In the genomic region with DNA sequence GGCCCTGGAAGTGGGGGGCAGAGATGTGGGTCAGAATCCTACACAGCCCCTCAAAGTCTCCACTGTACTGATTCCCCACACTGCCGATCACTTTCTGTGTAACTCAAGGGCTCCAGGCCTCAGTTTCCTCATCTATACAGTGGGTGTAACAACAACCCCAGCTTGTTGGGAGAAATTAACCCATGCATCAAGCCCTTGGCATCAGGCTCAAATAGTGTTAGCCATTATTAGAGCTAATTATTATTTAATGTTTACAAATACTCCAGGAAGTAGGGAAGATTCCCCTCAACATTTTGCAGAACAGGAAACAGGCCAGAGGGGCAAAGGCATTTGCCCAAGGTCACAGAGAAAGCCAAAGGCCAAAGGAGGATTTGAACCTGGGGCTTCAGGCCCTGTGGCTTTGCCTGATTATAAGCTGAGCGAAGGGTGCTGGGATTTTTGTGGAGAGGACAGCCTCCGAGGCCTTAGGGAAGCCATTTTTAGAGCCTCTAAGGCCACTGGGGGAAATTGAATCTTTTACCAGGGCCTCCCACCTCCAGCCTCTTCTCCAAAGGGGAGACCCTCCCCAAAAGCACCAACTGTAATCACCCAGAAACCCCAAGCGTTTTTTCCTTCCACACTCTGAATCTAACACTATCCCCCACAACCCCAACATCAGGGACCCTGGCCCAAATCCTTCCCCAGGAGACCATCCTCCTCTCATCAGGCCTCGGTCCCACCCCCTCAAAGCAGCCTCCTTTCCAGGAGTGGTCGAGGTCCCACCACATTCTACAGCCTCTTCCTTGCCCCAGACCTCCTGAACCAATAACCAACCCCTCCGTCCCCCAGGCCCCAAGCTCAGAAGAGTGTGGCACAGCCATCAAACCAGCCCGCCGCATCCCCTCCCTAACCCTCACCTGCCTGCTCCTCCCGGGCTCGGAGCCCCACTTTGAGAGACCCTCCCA, we compare ENCODE assay signal across 8 cellular contexts. TPM values are rescaled to one million over a fixed set of nuclear protein-coding genes. Genes with fewer than 3 reads are reported as not detected.
DNase-seq lines count a peak whose midpoint lies in the region; ATAC-seq, FAIRE-seq and TF ChIP-seq lines count a peak whose summit lies in the region.

No MANE protein-coding gene starts in this region.

- POLR2A ChIA-PET in endothelial cell of umbilical vein (lab: Charles Lee), result no interaction called here

- H3K4me3 ChIP-seq in SJCRH30 (peak overlapping the region; percentile 60), endothelial cell of umbilical vein (replicated peaks in 1 of 3; ENCODE audit: insufficient read depth in 1 of 3, low read depth in 1 of 3, low read length in 3 of 3) (peak overlapping the region; percentile 45 to 76 (median 61)), osteoblast (ENCODE audit: insufficient read depth, low read length) (peak overlapping the region; percentile 78)

- peaks cover 12% of the 10 kb centered on the region for H3K79me2 ChIP-seq in endothelial cell of umbilical vein (ENCODE audit: control insufficient read depth, insufficient read depth, low read length)
- H3K79me2 ChIP-seq in osteoblast (ENCODE audit: insufficient read depth, low read length), result peaks cover 19% of the 10 kb centered on the region

- in situ Hi-C loops in G401 (cut with HindIII; ENCODE audit: low sequenced_read_pairs), result no loop called here

- FAIRE-seq in endothelial cell of umbilical vein (lab: Jason Lieb, UNC), result no peak

- H3K4me2 ChIP-seq in endothelial cell of umbilical vein (ENCODE audit: insufficient read depth, low read length) (peak overlapping the region; percentile 88), osteoblast (ENCODE audit: insufficient read depth, low read length) (peak overlapping the region; percentile 95)

- no peak for TF ChIP-seq POLR2A in endothelial cell of umbilical vein (IDR thresholded peaks at IDR 0.05; ENCODE audit: low read depth, low read length)

- TF ChIP-seq CTCF in endothelial cell of umbilical vein (IDR thresholded peaks at IDR 0.05; ENCODE audit: extremely low read depth in 1 of 2, insufficient read depth in 1 of 2, low read depth in 1 of 2, low read length in 2 of 2) (no peak), osteoblast (IDR thresholded peaks at IDR 0.05; ENCODE audit: extremely low read depth, low read depth, low read length) (no peak)

- H2AFZ ChIP-seq in endothelial cell of umbilical vein (ENCODE audit: low read depth, low read length), result peak overlapping the region; percentile 3
- H2AFZ ChIP-seq in osteoblast (ENCODE audit: low read length), result no peak overlapping the region

- no peaks in the 10 kb centered on the region for H4K20me1 ChIP-seq in endothelial cell of umbilical vein (replicated peaks; ENCODE audit: control insufficient read depth, extremely low read depth, insufficient read depth, low read length)
- H4K20me1 ChIP-seq in osteoblast (ENCODE audit: insufficient read depth, low read length), result peaks cover 4% of the 10 kb centered on the region

- DNase-seq in G401 (ENCODE audit: low spot score) (peak; percentile 18), SJCRH30 (peak in 1 of 2 experiments; percentile 29), endothelial cell of umbilical vein (ENCODE audit: low read depth, low spot score) (no peak), osteoblast (ENCODE audit: insufficient read length, low spot score, missing footprints) (peak; percentile 88), NCI-H524 treated with DMSO at 0.1 percent for 48 hours (lab: John Stamatoyannopoulos, UW) (no peak), NCI-H187 treated with DMSO at 0.1 percent for 48 hours (lab: John Stamatoyannopoulos, UW) (no peak)

- H3K36me3 ChIP-seq in SJCRH30, result 0 out of 2 replicates have a peak, but pooled peaks cover 2% of the 10 kb centered on the region
- H3K36me3 ChIP-seq in endothelial cell of umbilical vein (ENCODE audit: control insufficient read depth in 2 of 2, extremely low read depth in 1 of 2, insufficient read depth in 2 of 2, low read length in 2 of 2), result peaks cover 3 to 20% of the 10 kb centered on the region in 2 experiments
- H3K36me3 ChIP-seq in osteoblast (ENCODE audit: insufficient read depth, low read length), result peaks cover 29% of the 10 kb centered on the region

- H3K9ac ChIP-seq in endothelial cell of umbilical vein (replicated peaks; ENCODE audit: extremely low read depth, insufficient read depth, low read length), result peak overlapping the region; percentile 48

- no peaks in the 10 kb centered on the region for H3K9me3 ChIP-seq in SJCRH30 (replicated peaks)
- no peaks in the 10 kb centered on the region for H3K9me3 ChIP-seq in endothelial cell of umbilical vein (replicated peaks; ENCODE audit: control insufficient read depth, insufficient read depth, low read length)
- no peaks in the 10 kb centered on the region for H3K9me3 ChIP-seq in osteoblast (ENCODE audit: low read depth, low read length)

- intact Hi-C loops in endothelial cell of umbilical vein (cut with micrococcal nuclease), result no loop called here

- no peak for ATAC-seq in GM21526 (IDR thresholded peaks at IDR 0.05; ENCODE audit: low FRiP score, unreplicated experiment)
- ATAC-seq in HG02981 (IDR thresholded peaks at IDR 0.05; ENCODE audit: unreplicated experiment), result no peak

- H3K27me3 ChIP-seq in SJCRH30 (no peaks in the 10 kb centered on the region), endothelial cell of umbilical vein (ENCODE audit: control insufficient read depth in 2 of 2, insufficient read depth in 2 of 2, low read length in 2 of 2) (no peaks in the 10 kb centered on the region), osteoblast (ENCODE audit: insufficient read depth, low read length) (no peaks in the 10 kb centered on the region)

- H3K4me1 ChIP-seq in SJCRH30, result 0 out of 2 replicates have a peak, but pooled peaks cover 5% of the 10 kb centered on the region
- H3K4me1 ChIP-seq in endothelial cell of umbilical vein (ENCODE audit: control insufficient read depth, extremely low read depth, insufficient read depth, low read length), result peaks cover 12% of the 10 kb centered on the region
- H3K4me1 ChIP-seq in osteoblast (ENCODE audit: insufficient read depth, low read length), result peaks cover 16% of the 10 kb centered on the region

- no peak overlapping the region for H3K27ac ChIP-seq in SJCRH30
- peak overlapping the region; percentile 12 for H3K27ac ChIP-seq in endothelial cell of umbilical vein (ENCODE audit: insufficient read depth, low read depth, low read length)
- peak overlapping the region; percentile 73 for H3K27ac ChIP-seq in osteoblast (ENCODE audit: low read depth, low read length)

- dilution Hi-C loops in endothelial cell of umbilical vein (cut with MboI; ENCODE audit: extremely low pct_ligation_motif_present, low sequenced_read_pairs), result no loop called here

- CTCF ChIA-PET in endothelial cell of umbilical vein (lab: Charles Lee), result interaction anchor here (0.7 to 1.3 kb wide), 4 partner anchors 22 to 305 kb away, joined by 3 to 4 read pairs (median 3); no protein-coding TSS in a partner anchor

- no TSS peak for BruUV-seq in endothelial cell of umbilical vein (replicated peaks; lab: Mats Ljungman, UMichigan)

- no peaks in the 10 kb centered on the region for H3K9me1 ChIP-seq in endothelial cell of umbilical vein (replicated peaks; ENCODE audit: control insufficient read depth, extremely low read depth, insufficient read depth, low read length)

RNA-seq across cellular contexts. Expression of a gene that starts 1.1 kb away (rescaled TPM):
- 404 and 484 TPM in 2 replicates for total RNA-seq in G401 (2014; rRNA removed; shearing (Covaris generic))
- total RNA-seq in SJCRH30 (2014; rRNA removed; shearing (Covaris generic)), result 86.8 and 88.3 TPM in 2 replicates
- 150 and 164 TPM in 2 replicates for total RNA-seq in endothelial cell of umbilical vein
- polyA plus RNA-seq in endothelial cell of umbilical vein, result 173 and 204 TPM in 2 replicates
- 163 and 210 TPM in 2 replicates for polyA plus RNA-seq in endothelial cell of umbilical vein (2011; cell fraction: cytosol; rRNA removed)
- 103 and 121 TPM in 2 replicates for polyA plus RNA-seq in endothelial cell of umbilical vein (2011; cell fraction: nucleus; rRNA removed)
- polyA plus RNA-seq in endothelial cell of umbilical vein (2012), result 130 and 195 TPM in 2 replicates
- 59.0 and 80.1 TPM in 2 replicates for polyA minus RNA-seq in endothelial cell of umbilical vein
- 149 TPM for polyA minus RNA-seq in endothelial cell of umbilical vein (2011; cell fraction: cytosol; rRNA and poly(A)+ RNA removed)
- 20.7 and 32.2 TPM in 2 replicates for polyA minus RNA-seq in endothelial cell of umbilical vein (2011; cell fraction: nucleus; rRNA and poly(A)+ RNA removed)
- total RNA-seq in osteoblast, result 253 and 288 TPM in 2 replicates

RNA-seq across cellular contexts. Expression of a gene that starts 15.4 kb away (rescaled TPM):
- 84.9 and 95.9 TPM in 2 replicates for total RNA-seq in G401 (2014; rRNA removed; shearing (Covaris generic))
- 71.0 and 75.8 TPM in 2 replicates for total RNA-seq in SJCRH30 (2014; rRNA removed; shearing (Covaris generic))
- total RNA-seq in endothelial cell of umbilical vein (127 and 134 TPM in 2 replicates), osteoblast (92.8 and 104 TPM in 2 replicates)
- 186 and 236 TPM in 2 replicates for polyA plus RNA-seq in endothelial cell of umbilical vein
- polyA plus RNA-seq in endothelial cell of umbilical vein (2011; cell fraction: cytosol; rRNA removed), result 181 and 184 TPM in 2 replicates
- 119 and 122 TPM in 2 replicates for polyA plus RNA-seq in endothelial cell of umbilical vein (2011; cell fraction: nucleus; rRNA removed)
- polyA plus RNA-seq in endothelial cell of umbilical vein (2012), result 121 and 147 TPM in 2 replicates
- 136 and 138 TPM in 2 replicates for polyA minus RNA-seq in endothelial cell of umbilical vein
- polyA minus RNA-seq in endothelial cell of umbilical vein (2011; cell fraction: cytosol; rRNA and poly(A)+ RNA removed), result 54.0 TPM
- polyA minus RNA-seq in endothelial cell of umbilical vein (2011; cell fraction: nucleus; rRNA and poly(A)+ RNA removed), result 24.3 and 32.2 TPM in 2 replicates

RNA-seq across cellular contexts. Expression of a gene that starts 20.4 kb away (rescaled TPM):
- total RNA-seq in G401 (2014; rRNA removed; shearing (Covaris generic)), result 15.9 and 16.0 TPM in 2 replicates
- total RNA-seq in SJCRH30 (2014; rRNA removed; shearing (Covaris generic)), result 9.1 and 10.1 TPM in 2 replicates
- total RNA-seq in endothelial cell of umbilical vein, result 15.5 and 18.2 TPM in 2 replicates
- 9.9 and 13.4 TPM in 2 replicates for polyA plus RNA-seq in endothelial cell of umbilical vein
- polyA plus RNA-seq in endothelial cell of umbilical vein (2011; cell fraction: cytosol; rRNA removed), result 6.0 and 8.9 TPM in 2 replicates
- polyA plus RNA-seq in endothelial cell of umbilical vein (2011; cell fraction: nucleus; rRNA removed), result 17.1 and 19.4 TPM in 2 replicates
- polyA plus RNA-seq in endothelial cell of umbilical vein (2012), result 8.3 and 9.7 TPM in 2 replicates
- 8.3 and 11.7 TPM in 2 replicates for polyA minus RNA-seq in endothelial cell of umbilical vein
- polyA minus RNA-seq in endothelial cell of umbilical vein (2011; cell fraction: cytosol; rRNA and poly(A)+ RNA removed), result 7.1 TPM
- polyA minus RNA-seq in endothelial cell of umbilical vein (2011; cell fraction: nucleus; rRNA and poly(A)+ RNA removed), result 11.2 and 18.2 TPM in 2 replicates
- 17.1 and 18.5 TPM in 2 replicates for total RNA-seq in osteoblast

RNA-seq across cellular contexts. Expression of a gene that starts 29.4 kb away (rescaled TPM):
- 833 and 855 TPM in 2 replicates for total RNA-seq in G401 (2014; rRNA removed; shearing (Covaris generic))
- 1,236 and 1,352 TPM in 2 replicates for total RNA-seq in SJCRH30 (2014; rRNA removed; shearing (Covaris generic))
- total RNA-seq in endothelial cell of umbilical vein (1,218 and 1,221 TPM in 2 replicates), osteoblast (554 and 556 TPM in 2 replicates)
- polyA plus RNA-seq in endothelial cell of umbilical vein, result 3,506 and 3,571 TPM in 2 replicates
- polyA plus RNA-seq in endothelial cell of umbilical vein (2011; cell fraction: cytosol; rRNA removed), result 2,771 and 2,866 TPM in 2 replicates
- polyA plus RNA-seq in endothelial cell of umbilical vein (2011; cell fraction: nucleus; rRNA removed), result 575 and 662 TPM in 2 replicates
- polyA plus RNA-seq in endothelial cell of umbilical vein (2012), result 2,341 and 2,861 TPM in 2 replicates
- 1,836 and 1,951 TPM in 2 replicates for polyA minus RNA-seq in endothelial cell of umbilical vein
- polyA minus RNA-seq in endothelial cell of umbilical vein (2011; cell fraction: cytosol; rRNA and poly(A)+ RNA removed), result 681 TPM
- polyA minus RNA-seq in endothelial cell of umbilical vein (2011; cell fraction: nucleus; rRNA and poly(A)+ RNA removed), result 118 and 161 TPM in 2 replicates

RNA-seq across cellular contexts. Expression of a gene that starts 46.3 kb away (rescaled TPM):
- 50.0 and 100 TPM in 2 replicates for total RNA-seq in G401 (2014; rRNA removed; shearing (Covaris generic))
- total RNA-seq in SJCRH30 (2014; rRNA removed; shearing (Covaris generic)), result 24.8 TPM in 2 replicates
- total RNA-seq in endothelial cell of umbilical vein (64.0 and 64.4 TPM in 2 replicates), osteoblast (27.7 and 29.7 TPM in 2 replicates)
- polyA plus RNA-seq in endothelial cell of umbilical vein, result 90.9 and 115 TPM in 2 replicates
- polyA plus RNA-seq in endothelial cell of umbilical vein (2011; cell fraction: cytosol; rRNA removed), result 43.9 and 61.4 TPM in 2 replicates
- 123 and 146 TPM in 2 replicates for polyA plus RNA-seq in endothelial cell of umbilical vein (2011; cell fraction: nucleus; rRNA removed)
- polyA plus RNA-seq in endothelial cell of umbilical vein (2012), result 48.8 and 72.1 TPM in 2 replicates
- polyA minus RNA-seq in endothelial cell of umbilical vein, result 6.2 and 12.6 TPM in 2 replicates
- polyA minus RNA-seq in endothelial cell of umbilical vein (2011; cell fraction: cytosol; rRNA and poly(A)+ RNA removed), result 21.3 TPM
- 6.5 and 10.3 TPM in 2 replicates for polyA minus RNA-seq in endothelial cell of umbilical vein (2011; cell fraction: nucleus; rRNA and poly(A)+ RNA removed)

Comparison
In these comparisons a context has a peak if more than half of its experiments do, and no peak if none do; other contexts are left out.
1. DNase-seq: peak in G401 (single experiment) and osteoblast (single experiment); none in endothelial cell of umbilical vein (single experiment), NCI-H524 treated with DMSO at 0.1 percent for 48 hours (single experiment) and NCI-H187 treated with DMSO at 0.1 percent for 48 hours (single experiment).
2. Peak in every context shown above with its lines, with median percentiles within 50 percentile points of each other: H3K4me3 ChIP-seq.